Comparison of ENCODE assay signal across 22 cellular contexts in the genomic region with DNA sequence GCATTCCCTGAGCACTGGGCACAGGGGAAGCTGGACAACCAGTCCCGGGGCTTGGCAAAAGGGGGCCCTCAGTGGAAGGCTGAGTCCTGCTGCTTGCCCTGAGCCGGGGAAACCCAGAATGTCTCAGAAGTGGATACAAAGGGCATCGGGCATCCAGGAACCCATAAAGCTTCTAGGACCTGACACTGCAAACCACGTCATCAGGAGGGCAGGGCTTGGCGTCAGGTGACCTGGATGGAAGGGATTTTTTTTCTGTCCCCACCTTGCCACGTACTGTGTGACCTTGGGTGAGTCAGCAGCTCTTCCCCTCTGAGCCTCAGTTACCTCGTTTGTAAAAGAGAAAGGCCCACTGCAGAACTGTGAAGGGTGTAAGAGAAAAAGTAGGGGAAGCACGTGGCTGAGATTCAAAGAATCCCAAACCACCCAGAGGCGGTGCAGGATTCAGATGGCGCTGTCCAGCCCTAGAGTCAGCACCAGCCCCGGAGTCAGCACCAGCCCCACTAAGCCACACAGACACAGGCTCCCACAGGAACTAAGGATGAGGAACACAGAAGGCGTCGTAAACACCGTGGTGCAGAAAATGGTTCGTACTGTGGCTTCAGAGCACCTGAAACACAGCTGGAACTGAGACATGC. TPM values are rescaled to one million over a fixed set of nuclear protein-coding genes. Genes with fewer than 3 reads are reported as not detected.
DNase-seq lines count a peak whose midpoint lies in the region; ATAC-seq and TF ChIP-seq lines count a peak whose summit lies in the region.
"Had no signal": no experiment of that assay in that cellular context is flagged by ENCODE, and none has a peak within 500 bp of the region (broad histone marks: within the 10 kb centered on the region; RNA-seq: fewer than 3 reads in every experiment).

No MANE protein-coding gene starts in this region.

- intact Hi-C loops in upper lobe of right lung (cut with DNase I) (no loop called here), Right ventricle myocardium superior (cut with DNase I) (loop anchor here (10.0 kb wide), 1 partner anchor 349 kb away; no protein-coding TSS in a partner anchor)

- H3K4me3 ChIP-seq in upper lobe of right lung, result no peak overlapping the region
- H3K4me3 ChIP-seq: A549, spleen had no signal

- no peak overlapping the region for H3K27ac ChIP-seq in upper lobe of right lung
- H3K27ac ChIP-seq: A549, neutrophil, spleen had no signal

- TF ChIP-seq CTCF in upper lobe of right lung (IDR thresholded peaks at IDR 0.05), result no peak

- peak; percentile 48 for DNase-seq in activated effector memory CD4-positive, alpha-beta T cell treated with anti-CD3 and anti-CD28 coated beads, Interleukin-2, amount 50 U/mL, for 16 hours
- no peak for DNase-seq in activated effector memory CD4-positive, alpha-beta T cell treated with Interleukin-2 at 50 U/mL for 16 hours
- DNase-seq in iPS-NIHi7 (ENCODE audit: extremely low spot score) (peak; percentile 40), upper lobe of right lung (peak; percentile 19), Right ventricle myocardium superior (no peak)
- DNase-seq in activated naive CD4-positive, alpha-beta T cell treated with anti-CD3 and anti-CD28 coated beads, Interleukin-2, amount 50 U/mL, for 16 hours, result no peak
- DNase-seq: activated CD4-positive, alpha-beta memory T cell treated with anti-CD3 and anti-CD28 coated beads, Interleukin-2, amount 10 ng/mL, durations not matched to agents 7 days and 5 days; activated naive CD4-positive, alpha-beta T cell treated with anti-CD3 and anti-CD28 coated beads, Interleukin-2, amount 10 ng/mL, durations not matched to agents 7 days and 5 days; activated T-cell treated with anti-CD3 and anti-CD28 coated beads, Interleukin-2, amount 50 U/mL, for 24 hours; aorta; Caco-2; EL; H7; NCI-H1436 treated with DMSO at 0.1 percent for 48 hours; NCI-H510A; NK-92 treated with Interleukin-12 subunit alpha and Interleukin-12 subunit beta, amount 100 ng/mL, for 24 hours; spleen; stimulated activated CD4-positive, alpha-beta T cell treated with anti-CD3 and anti-CD28 coated beads, Interleukin-4, amount 100 ng/mL, for 24 hours had no signal

- H3K36me3 ChIP-seq in upper lobe of right lung, result no peaks in the 10 kb centered on the region
- H3K36me3 ChIP-seq: neutrophil, spleen had no signal

- H3K9me3 ChIP-seq in upper lobe of right lung, result no peaks in the 10 kb centered on the region
- H3K9me3 ChIP-seq: A549, neutrophil had no signal

- ATAC-seq in upper lobe of right lung, result no peak
- no peak for ATAC-seq in GM21717 (IDR thresholded peaks at IDR 0.05; ENCODE audit: unreplicated experiment)
- no peak for ATAC-seq in Right ventricle myocardium superior (ENCODE audit: poor library complexity)
- ATAC-seq: A549 had no signal

- no peaks in the 10 kb centered on the region for H3K27me3 ChIP-seq in upper lobe of right lung
- H3K27me3 ChIP-seq: neutrophil, spleen had no signal

- no peaks in the 10 kb centered on the region for H3K4me1 ChIP-seq in upper lobe of right lung
- H3K4me1 ChIP-seq: Caco-2, spleen had no signal

TF ChIP-seq in PFSK-1, 5 proteins besides CTCF, POLR2A, EP300 and RAD21:
- TF ChIP-seq SIN3A (IDR thresholded peaks at IDR 0.05; ENCODE audit: borderline replicate concordance, insufficient read depth, low read length) (no peak), REST (IDR thresholded peaks at IDR 0.05; ENCODE audit: insufficient read depth in 1 of 2, low read depth in 2 of 2, low read length in 2 of 2) (peak; percentile 43 to 83; a peak in 3 of 4 replicates)

RNA-seq across cellular contexts. Expression of gene C16orf95, which starts 53.7 kb away (rescaled TPM):
- polyA plus RNA-seq in PFSK-1 (2012; ENCODE audit: insufficient read length, low read depth), result 7.1 TPM
- total RNA-seq in upper lobe of right lung, result 3.0 TPM
- total RNA-seq in Right ventricle myocardium superior, result 2.1 TPM

Comparison
In these comparisons a context has a peak if more than half of its experiments do, and no peak if none do; other contexts are left out.
1. DNase-seq: peak in activated effector memory CD4-positive, alpha-beta T cell treated with anti-CD3 and anti-CD28 coated beads, Interleukin-2, amount 50 U/mL, for 16 hours (single experiment), iPS-NIHi7 (single experiment) and upper lobe of right lung (single experiment); none in activated effector memory CD4-positive, alpha-beta T cell treated with Interleukin-2 at 50 U/mL for 16 hours (single experiment), Right ventricle myocardium superior (single experiment) and activated naive CD4-positive, alpha-beta T cell treated with anti-CD3 and anti-CD28 coated beads, Interleukin-2, amount 50 U/mL, for 16 hours (single experiment).